In genomic region chr17:55820675-55821074, GRCh38 we compare ENCODE assay signal across 1 cellular context.
TF ChIP-seq lines count a peak whose summit lies in the region.

No MANE protein-coding gene starts in this region.

TF ChIP-seq in K562, 482 proteins besides CTCF, POLR2A, EP300 and RAD21 (continued from another document):
- TF ChIP-seq, protein P1, sequence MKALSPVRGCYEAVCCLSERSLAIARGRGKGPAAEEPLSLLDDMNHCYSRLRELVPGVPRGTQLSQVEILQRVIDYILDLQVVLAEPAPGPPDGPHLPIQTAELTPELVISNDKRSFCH (CRISPR knock-in tag; IDR thresholded peaks at IDR 0.05), result no peak
- TF ChIP-seq, protein P1 (tag; IDR thresholded peaks at IDR 0.05), result no peak
- no peak for TF ChIP-seq CHD7 (IDR thresholded peaks at IDR 0.05; ENCODE audit: low read depth, low read length)
- TF ChIP-seq, protein P2, sequence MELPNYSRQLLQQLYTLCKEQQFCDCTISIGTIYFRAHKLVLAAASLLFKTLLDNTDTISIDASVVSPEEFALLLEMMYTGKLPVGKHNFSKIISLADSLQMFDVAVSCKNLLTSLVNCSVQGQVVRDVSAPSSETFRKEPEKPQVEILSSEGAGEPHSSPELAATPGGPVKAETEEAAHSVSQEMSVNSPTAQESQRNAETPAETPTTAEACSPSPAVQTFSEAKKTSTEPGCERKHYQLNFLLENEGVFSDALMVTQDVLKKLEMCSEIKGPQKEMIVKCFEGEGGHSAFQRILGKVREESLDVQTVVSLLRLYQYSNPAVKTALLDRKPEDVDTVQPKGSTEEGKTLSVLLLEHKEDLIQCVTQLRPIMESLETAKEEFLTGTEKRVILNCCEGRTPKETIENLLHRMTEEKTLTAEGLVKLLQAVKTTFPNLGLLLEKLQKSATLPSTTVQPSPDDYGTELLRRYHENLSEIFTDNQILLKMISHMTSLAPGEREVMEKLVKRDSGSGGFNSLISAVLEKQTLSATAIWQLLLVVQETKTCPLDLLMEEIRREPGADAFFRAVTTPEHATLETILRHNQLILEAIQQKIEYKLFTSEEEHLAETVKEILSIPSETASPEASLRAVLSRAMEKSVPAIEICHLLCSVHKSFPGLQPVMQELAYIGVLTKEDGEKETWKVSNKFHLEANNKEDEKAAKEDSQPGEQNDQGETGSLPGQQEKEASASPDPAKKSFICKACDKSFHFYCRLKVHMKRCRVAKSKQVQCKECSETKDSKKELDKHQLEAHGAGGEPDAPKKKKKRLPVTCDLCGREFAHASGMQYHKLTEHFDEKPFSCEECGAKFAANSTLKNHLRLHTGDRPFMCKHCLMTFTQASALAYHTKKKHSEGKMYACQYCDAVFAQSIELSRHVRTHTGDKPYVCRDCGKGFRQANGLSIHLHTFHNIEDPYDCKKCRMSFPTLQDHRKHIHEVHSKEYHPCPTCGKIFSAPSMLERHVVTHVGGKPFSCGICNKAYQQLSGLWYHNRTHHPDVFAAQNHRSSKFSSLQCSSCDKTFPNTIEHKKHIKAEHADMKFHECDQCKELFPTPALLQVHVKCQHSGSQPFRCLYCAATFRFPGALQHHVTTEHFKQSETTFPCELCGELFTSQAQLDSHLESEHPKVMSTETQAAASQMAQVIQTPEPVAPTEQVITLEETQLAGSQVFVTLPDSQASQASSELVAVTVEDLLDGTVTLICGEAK (IDR thresholded peaks at IDR 0.05), result no peak
- TF ChIP-seq, protein P2 (CRISPR knock-in tag; IDR thresholded peaks at IDR 0.05), result no peak
